In the genomic region with DNA sequence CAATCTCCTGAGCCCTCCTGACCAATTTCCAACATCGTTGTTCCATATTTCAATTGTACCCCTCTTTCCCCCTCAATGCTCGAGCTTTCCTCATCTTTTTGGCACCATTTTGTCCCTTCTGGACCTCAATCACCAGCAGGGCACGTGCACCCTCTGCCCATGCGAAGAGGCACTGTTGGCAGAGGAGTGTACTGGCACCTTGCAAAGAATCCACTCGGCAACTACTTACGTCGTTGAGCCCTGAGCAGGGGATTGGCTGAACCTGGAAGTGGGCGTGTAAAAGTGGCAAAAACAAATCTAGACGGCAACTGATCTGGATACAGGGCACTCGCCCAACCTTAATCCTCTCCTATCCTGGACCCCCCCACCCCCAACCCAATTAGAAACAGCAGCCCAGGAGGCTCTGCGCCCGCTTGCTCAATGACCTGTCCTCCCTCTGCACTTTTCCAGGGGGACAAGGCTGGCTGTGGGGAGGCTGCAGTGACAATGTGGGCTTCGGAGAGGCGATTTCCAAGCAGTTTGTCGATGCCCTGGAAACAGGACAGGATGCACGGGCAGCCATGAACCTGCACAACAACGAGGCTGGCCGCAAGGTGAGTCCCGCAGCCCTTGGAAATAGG, we compare ENCODE assay signal across 1 cellular context.
TF ChIP-seq lines count a peak whose summit lies in the region.

No MANE protein-coding gene starts in this region.

TF ChIP-seq in WTC11, 78 proteins besides CTCF, POLR2A, EP300 and RAD21 (continued from another document and continues in another):
- TF ChIP-seq, protein P1, sequence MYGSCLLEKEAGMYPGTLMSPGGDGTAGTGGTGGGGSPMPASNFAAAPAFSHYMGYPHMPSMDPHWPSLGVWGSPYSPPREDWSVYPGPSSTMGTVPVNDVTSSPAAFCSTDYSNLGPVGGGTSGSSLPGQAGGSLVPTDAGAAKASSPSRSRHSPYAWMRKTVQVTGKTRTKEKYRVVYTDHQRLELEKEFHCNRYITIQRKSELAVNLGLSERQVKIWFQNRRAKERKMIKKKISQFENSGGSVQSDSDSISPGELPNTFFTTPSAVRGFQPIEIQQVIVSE (CRISPR knock-in tag; IDR thresholded peaks at IDR 0.05; ENCODE audit: borderline replicate concordance), result no peak
- TF ChIP-seq ELF4 (CRISPR knock-in tag; IDR thresholded peaks at IDR 0.05; ENCODE audit: low read depth), result no peak
- TF ChIP-seq ZNF232 (CRISPR knock-in tag; IDR thresholded peaks at IDR 0.05), result no peak
- 0 out of 2 replicates have a peak, but pooled peaks have one; percentile 27 for TF ChIP-seq SP1 (CRISPR knock-in tag; conservative IDR thresholded peaks at IDR 0.05)
- TF ChIP-seq SMAD3 (CRISPR knock-in tag; IDR thresholded peaks at IDR 0.05; ENCODE audit: borderline replicate concordance), result 0 out of 2 replicates have a peak, but pooled peaks have one; percentile 39
- TF ChIP-seq EMX1 (CRISPR knock-in tag; IDR thresholded peaks at IDR 0.05), result no peak
- TF ChIP-seq, protein P2, sequence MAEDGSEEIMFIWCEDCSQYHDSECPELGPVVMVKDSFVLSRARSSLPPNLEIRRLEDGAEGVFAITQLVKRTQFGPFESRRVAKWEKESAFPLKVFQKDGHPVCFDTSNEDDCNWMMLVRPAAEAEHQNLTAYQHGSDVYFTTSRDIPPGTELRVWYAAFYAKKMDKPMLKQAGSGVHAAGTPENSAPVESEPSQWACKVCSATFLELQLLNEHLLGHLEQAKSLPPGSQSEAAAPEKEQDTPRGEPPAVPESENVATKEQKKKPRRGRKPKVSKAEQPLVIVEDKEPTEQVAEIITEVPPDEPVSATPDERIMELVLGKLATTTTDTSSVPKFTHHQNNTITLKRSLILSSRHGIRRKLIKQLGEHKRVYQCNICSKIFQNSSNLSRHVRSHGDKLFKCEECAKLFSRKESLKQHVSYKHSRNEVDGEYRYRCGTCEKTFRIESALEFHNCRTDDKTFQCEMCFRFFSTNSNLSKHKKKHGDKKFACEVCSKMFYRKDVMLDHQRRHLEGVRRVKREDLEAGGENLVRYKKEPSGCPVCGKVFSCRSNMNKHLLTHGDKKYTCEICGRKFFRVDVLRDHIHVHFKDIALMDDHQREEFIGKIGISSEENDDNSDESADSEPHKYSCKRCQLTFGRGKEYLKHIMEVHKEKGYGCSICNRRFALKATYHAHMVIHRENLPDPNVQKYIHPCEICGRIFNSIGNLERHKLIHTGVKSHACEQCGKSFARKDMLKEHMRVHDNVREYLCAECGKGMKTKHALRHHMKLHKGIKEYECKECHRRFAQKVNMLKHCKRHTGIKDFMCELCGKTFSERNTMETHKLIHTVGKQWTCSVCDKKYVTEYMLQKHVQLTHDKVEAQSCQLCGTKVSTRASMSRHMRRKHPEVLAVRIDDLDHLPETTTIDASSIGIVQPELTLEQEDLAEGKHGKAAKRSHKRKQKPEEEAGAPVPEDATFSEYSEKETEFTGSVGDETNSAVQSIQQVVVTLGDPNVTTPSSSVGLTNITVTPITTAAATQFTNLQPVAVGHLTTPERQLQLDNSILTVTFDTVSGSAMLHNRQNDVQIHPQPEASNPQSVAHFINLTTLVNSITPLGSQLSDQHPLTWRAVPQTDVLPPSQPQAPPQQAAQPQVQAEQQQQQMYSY (CRISPR knock-in tag; IDR thresholded peaks at IDR 0.05), result no peak
- TF ChIP-seq JUN (CRISPR knock-in tag; IDR thresholded peaks at IDR 0.05), result no peak
- TF ChIP-seq ZNF121 (CRISPR knock-in tag; IDR thresholded peaks at IDR 0.05), result no peak
- TF ChIP-seq MYBL2 (CRISPR knock-in tag; IDR thresholded peaks at IDR 0.05), result no peak
- TF ChIP-seq, protein P3, sequence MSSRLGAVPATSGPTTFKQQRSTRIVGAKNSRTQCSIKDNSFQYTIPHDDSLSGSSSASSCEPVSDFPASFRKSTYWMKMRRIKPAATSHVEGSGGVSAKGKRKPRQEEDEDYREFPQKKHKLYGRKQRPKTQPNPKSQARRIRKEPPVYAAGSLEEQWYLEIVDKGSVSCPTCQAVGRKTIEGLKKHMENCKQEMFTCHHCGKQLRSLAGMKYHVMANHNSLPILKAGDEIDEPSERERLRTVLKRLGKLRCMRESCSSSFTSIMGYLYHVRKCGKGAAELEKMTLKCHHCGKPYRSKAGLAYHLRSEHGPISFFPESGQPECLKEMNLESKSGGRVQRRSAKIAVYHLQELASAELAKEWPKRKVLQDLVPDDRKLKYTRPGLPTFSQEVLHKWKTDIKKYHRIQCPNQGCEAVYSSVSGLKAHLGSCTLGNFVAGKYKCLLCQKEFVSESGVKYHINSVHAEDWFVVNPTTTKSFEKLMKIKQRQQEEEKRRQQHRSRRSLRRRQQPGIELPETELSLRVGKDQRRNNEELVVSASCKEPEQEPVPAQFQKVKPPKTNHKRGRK (CRISPR knock-in tag; IDR thresholded peaks at IDR 0.05; ENCODE audit: borderline replicate concordance), result no peak
- TF ChIP-seq IRF2 (CRISPR knock-in tag; IDR thresholded peaks at IDR 0.05; ENCODE audit: borderline replicate concordance, low read depth), result no peak
- no peak for TF ChIP-seq GABPB1 (CRISPR knock-in tag; IDR thresholded peaks at IDR 0.05)
- TF ChIP-seq, protein P4, sequence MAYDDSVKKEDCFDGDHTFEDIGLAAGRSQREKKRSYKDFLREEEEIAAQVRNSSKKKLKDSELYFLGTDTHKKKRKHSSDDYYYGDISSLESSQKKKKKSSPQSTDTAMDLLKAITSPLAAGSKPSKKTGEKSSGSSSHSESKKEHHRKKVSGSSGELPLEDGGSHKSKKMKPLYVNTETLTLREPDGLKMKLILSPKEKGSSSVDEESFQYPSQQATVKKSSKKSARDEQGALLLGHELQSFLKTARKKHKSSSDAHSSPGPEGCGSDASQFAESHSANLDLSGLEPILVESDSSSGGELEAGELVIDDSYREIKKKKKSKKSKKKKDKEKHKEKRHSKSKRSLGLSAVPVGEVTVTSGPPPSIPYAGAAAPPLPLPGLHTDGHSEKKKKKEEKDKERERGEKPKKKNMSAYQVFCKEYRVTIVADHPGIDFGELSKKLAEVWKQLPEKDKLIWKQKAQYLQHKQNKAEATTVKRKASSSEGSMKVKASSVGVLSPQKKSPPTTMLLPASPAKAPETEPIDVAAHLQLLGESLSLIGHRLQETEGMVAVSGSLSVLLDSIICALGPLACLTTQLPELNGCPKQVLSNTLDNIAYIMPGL (CRISPR knock-in tag; IDR thresholded peaks at IDR 0.05), result no peak
- TF ChIP-seq NR3C1 (CRISPR knock-in tag; conservative IDR thresholded peaks at IDR 0.05; ENCODE audit: low read depth), result peak; percentile 69; the same call in 1 of the 2 replicates
- no peak for TF ChIP-seq ZNF671 (CRISPR knock-in tag; IDR thresholded peaks at IDR 0.05)
- TF ChIP-seq GTF2I (CRISPR knock-in tag; conservative IDR thresholded peaks at IDR 0.05), result no peak
- peak; percentile 95 for TF ChIP-seq NFYB (CRISPR knock-in tag; conservative IDR thresholded peaks at IDR 0.05; ENCODE audit: low read depth)
- TF ChIP-seq CREB1 (CRISPR knock-in tag; IDR thresholded peaks at IDR 0.05), result no peak
- TF ChIP-seq ZBTB21 (CRISPR knock-in tag; IDR thresholded peaks at IDR 0.05; ENCODE audit: borderline replicate concordance), result no peak
- TF ChIP-seq ESRRA (CRISPR knock-in tag; IDR thresholded peaks at IDR 0.05; ENCODE audit: borderline replicate concordance), result no peak
- no peak for TF ChIP-seq ZNF138 (CRISPR knock-in tag; conservative IDR thresholded peaks at IDR 0.05)
- TF ChIP-seq, protein P5, sequence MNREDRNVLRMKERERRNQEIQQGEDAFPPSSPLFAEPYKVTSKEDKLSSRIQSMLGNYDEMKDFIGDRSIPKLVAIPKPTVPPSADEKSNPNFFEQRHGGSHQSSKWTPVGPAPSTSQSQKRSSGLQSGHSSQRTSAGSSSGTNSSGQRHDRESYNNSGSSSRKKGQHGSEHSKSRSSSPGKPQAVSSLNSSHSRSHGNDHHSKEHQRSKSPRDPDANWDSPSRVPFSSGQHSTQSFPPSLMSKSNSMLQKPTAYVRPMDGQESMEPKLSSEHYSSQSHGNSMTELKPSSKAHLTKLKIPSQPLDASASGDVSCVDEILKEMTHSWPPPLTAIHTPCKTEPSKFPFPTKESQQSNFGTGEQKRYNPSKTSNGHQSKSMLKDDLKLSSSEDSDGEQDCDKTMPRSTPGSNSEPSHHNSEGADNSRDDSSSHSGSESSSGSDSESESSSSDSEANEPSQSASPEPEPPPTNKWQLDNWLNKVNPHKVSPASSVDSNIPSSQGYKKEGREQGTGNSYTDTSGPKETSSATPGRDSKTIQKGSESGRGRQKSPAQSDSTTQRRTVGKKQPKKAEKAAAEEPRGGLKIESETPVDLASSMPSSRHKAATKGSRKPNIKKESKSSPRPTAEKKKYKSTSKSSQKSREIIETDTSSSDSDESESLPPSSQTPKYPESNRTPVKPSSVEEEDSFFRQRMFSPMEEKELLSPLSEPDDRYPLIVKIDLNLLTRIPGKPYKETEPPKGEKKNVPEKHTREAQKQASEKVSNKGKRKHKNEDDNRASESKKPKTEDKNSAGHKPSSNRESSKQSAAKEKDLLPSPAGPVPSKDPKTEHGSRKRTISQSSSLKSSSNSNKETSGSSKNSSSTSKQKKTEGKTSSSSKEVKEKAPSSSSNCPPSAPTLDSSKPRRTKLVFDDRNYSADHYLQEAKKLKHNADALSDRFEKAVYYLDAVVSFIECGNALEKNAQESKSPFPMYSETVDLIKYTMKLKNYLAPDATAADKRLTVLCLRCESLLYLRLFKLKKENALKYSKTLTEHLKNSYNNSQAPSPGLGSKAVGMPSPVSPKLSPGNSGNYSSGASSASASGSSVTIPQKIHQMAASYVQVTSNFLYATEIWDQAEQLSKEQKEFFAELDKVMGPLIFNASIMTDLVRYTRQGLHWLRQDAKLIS (CRISPR knock-in tag; IDR thresholded peaks at IDR 0.05; ENCODE audit: borderline replicate concordance), result no peak
- TF ChIP-seq, protein P6, sequence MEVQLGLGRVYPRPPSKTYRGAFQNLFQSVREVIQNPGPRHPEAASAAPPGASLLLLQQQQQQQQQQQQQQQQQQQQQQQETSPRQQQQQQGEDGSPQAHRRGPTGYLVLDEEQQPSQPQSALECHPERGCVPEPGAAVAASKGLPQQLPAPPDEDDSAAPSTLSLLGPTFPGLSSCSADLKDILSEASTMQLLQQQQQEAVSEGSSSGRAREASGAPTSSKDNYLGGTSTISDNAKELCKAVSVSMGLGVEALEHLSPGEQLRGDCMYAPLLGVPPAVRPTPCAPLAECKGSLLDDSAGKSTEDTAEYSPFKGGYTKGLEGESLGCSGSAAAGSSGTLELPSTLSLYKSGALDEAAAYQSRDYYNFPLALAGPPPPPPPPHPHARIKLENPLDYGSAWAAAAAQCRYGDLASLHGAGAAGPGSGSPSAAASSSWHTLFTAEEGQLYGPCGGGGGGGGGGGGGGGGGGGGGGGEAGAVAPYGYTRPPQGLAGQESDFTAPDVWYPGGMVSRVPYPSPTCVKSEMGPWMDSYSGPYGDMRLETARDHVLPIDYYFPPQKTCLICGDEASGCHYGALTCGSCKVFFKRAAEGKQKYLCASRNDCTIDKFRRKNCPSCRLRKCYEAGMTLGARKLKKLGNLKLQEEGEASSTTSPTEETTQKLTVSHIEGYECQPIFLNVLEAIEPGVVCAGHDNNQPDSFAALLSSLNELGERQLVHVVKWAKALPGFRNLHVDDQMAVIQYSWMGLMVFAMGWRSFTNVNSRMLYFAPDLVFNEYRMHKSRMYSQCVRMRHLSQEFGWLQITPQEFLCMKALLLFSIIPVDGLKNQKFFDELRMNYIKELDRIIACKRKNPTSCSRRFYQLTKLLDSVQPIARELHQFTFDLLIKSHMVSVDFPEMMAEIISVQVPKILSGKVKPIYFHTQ (CRISPR knock-in tag; IDR thresholded peaks at IDR 0.05), result no peak
- no peak for TF ChIP-seq NR1H2 (CRISPR knock-in tag; IDR thresholded peaks at IDR 0.05)
- TF ChIP-seq, protein P7, sequence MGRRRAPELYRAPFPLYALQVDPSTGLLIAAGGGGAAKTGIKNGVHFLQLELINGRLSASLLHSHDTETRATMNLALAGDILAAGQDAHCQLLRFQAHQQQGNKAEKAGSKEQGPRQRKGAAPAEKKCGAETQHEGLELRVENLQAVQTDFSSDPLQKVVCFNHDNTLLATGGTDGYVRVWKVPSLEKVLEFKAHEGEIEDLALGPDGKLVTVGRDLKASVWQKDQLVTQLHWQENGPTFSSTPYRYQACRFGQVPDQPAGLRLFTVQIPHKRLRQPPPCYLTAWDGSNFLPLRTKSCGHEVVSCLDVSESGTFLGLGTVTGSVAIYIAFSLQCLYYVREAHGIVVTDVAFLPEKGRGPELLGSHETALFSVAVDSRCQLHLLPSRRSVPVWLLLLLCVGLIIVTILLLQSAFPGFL (CRISPR knock-in tag; IDR thresholded peaks at IDR 0.05; ENCODE audit: borderline replicate concordance), result no peak
- TF ChIP-seq ETV6 (CRISPR knock-in tag; IDR thresholded peaks at IDR 0.05), result no peak
- TF ChIP-seq, protein P8, sequence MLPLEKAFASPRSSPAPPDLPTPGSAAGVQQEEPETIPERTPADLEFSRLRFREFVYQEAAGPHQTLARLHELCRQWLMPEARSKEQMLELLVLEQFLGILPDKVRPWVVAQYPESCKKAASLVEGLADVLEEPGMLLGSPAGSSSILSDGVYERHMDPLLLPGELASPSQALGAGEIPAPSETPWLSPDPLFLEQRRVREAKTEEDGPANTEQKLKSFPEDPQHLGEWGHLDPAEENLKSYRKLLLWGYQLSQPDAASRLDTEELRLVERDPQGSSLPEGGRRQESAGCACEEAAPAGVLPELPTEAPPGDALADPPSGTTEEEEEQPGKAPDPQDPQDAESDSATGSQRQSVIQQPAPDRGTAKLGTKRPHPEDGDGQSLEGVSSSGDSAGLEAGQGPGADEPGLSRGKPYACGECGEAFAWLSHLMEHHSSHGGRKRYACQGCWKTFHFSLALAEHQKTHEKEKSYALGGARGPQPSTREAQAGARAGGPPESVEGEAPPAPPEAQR (CRISPR knock-in tag; IDR thresholded peaks at IDR 0.05), result no peak
- TF ChIP-seq, protein P9, sequence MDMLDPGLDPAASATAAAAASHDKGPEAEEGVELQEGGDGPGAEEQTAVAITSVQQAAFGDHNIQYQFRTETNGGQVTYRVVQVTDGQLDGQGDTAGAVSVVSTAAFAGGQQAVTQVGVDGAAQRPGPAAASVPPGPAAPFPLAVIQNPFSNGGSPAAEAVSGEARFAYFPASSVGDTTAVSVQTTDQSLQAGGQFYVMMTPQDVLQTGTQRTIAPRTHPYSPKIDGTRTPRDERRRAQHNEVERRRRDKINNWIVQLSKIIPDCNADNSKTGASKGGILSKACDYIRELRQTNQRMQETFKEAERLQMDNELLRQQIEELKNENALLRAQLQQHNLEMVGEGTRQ (CRISPR knock-in tag; IDR thresholded peaks at IDR 0.05), result peak; percentile 44; the same call in 1 of the 2 replicates
- TF ChIP-seq, protein P10, sequence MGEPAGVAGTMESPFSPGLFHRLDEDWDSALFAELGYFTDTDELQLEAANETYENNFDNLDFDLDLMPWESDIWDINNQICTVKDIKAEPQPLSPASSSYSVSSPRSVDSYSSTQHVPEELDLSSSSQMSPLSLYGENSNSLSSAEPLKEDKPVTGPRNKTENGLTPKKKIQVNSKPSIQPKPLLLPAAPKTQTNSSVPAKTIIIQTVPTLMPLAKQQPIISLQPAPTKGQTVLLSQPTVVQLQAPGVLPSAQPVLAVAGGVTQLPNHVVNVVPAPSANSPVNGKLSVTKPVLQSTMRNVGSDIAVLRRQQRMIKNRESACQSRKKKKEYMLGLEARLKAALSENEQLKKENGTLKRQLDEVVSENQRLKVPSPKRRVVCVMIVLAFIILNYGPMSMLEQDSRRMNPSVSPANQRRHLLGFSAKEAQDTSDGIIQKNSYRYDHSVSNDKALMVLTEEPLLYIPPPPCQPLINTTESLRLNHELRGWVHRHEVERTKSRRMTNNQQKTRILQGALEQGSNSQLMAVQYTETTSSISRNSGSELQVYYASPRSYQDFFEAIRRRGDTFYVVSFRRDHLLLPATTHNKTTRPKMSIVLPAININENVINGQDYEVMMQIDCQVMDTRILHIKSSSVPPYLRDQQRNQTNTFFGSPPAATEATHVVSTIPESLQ (CRISPR knock-in tag; IDR thresholded peaks at IDR 0.05), result no peak
- peak; percentile 42; the same call in 1 of the 2 replicates for TF ChIP-seq CREM (CRISPR knock-in tag; IDR thresholded peaks at IDR 0.05)
- TF ChIP-seq, protein P11, sequence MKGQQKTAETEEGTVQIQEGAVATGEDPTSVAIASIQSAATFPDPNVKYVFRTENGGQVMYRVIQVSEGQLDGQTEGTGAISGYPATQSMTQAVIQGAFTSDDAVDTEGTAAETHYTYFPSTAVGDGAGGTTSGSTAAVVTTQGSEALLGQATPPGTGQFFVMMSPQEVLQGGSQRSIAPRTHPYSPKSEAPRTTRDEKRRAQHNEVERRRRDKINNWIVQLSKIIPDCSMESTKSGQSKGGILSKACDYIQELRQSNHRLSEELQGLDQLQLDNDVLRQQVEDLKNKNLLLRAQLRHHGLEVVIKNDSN (CRISPR knock-in tag; IDR thresholded peaks at IDR 0.05), result peak; percentile 40; the same call in 1 of the 2 replicates
